8 cellular contexts compared by ENCODE assay signal in genomic region chr11:59158206-59159068, GRCh38. TPM values are rescaled to one million over a fixed set of nuclear protein-coding genes. Genes with fewer than 3 reads are reported as not detected.
DNase-seq lines count a peak whose midpoint lies in the region; ATAC-seq, FAIRE-seq and TF ChIP-seq lines count a peak whose summit lies in the region.

No MANE protein-coding gene starts in this region.

- TF ChIP-seq EP300 in A549 (IDR thresholded peaks at IDR 0.05), result no peak

- FAIRE-seq in A549 (lab: Jason Lieb, UNC) (peak; percentile 87), GM12891 (lab: Jason Lieb, UNC) (peak; percentile 94)

- CTCF ChIA-PET in A549 (lab: Yijun Ruan, JAX), result interaction anchor here (0.5 to 5.9 kb wide), 59 partner anchors 9 to 1590 kb away, joined by 3 to 56 read pairs (median 4); partner anchors contain the start of genes DTX4, FAM111A and FAM111B

- no peak overlapping the region for H3K9ac ChIP-seq in smooth muscle cell (ENCODE audit: low read depth)

- H3K27me3 ChIP-seq in hepatocyte, result no peaks in the 10 kb centered on the region
- H3K27me3 ChIP-seq in smooth muscle cell (ENCODE audit: low read depth), result peaks cover 6% of the 10 kb centered on the region

- H3K4me2 ChIP-seq in A549, result no peak overlapping the region
- H3K4me2 ChIP-seq in hepatocyte, result no peak overlapping the region
- H3K4me2 ChIP-seq in smooth muscle cell, result no peak overlapping the region

- TF ChIP-seq CTCF in A549 (IDR thresholded peaks at IDR 0.05) (peak; percentile 87), NB4 (IDR thresholded peaks at IDR 0.05; ENCODE audit: low read depth, low read length) (peak; percentile 78), hepatocyte (IDR thresholded peaks at IDR 0.05; ENCODE audit: poor library complexity) (peak; percentile 89), smooth muscle cell (IDR thresholded peaks at IDR 0.05; ENCODE audit: borderline replicate concordance, insufficient read depth, poor library complexity, severe bottlenecking) (peak; percentile 85)

- H3K4me3 ChIP-seq in A549 (no peak overlapping the region), NB4 (ENCODE audit: low read depth, low read length) (no peak overlapping the region), hepatocyte (no peak overlapping the region), smooth muscle cell (no peak overlapping the region)

- peak; percentile 72 to 74 for DNase-seq in A549 (ENCODE audit: low read depth in 1 of 2, low spot score in 1 of 2)
- no peak for DNase-seq in GM12891 (ENCODE audit: insufficient read length, low spot score)
- DNase-seq in NB4 (ENCODE audit: low read depth), result peak; percentile 83
- peak; percentile 70 for DNase-seq in SKM-1 treated with dmso at 0.1 percent for 144 hours (lab: John Stamatoyannopoulos, UW; ENCODE audit: unreplicated experiment)
- peak; percentile 79 for DNase-seq in astrocyte of the hippocampus (ENCODE audit: low read depth, low spot score)
- peak; percentile 84 for DNase-seq in hepatocyte (ENCODE audit: low spot score)
- no peak for DNase-seq in smooth muscle cell (lab: John Stamatoyannopoulos, UW; ENCODE audit: unreplicated experiment)

- peak; percentile 86 to 90 for TF ChIP-seq RAD21 in A549 (conservative IDR thresholded peaks at IDR 0.05 in 1 of 2, IDR thresholded peaks at IDR 0.05 in 1 of 2)

- H3K9me3 ChIP-seq in A549 (no peaks in the 10 kb centered on the region), hepatocyte (ENCODE audit: low read depth) (no peaks in the 10 kb centered on the region), smooth muscle cell (replicated peaks; ENCODE audit: low read depth) (no peaks in the 10 kb centered on the region)

- H3K36me3 ChIP-seq in hepatocyte (replicated peaks; ENCODE audit: insufficient read depth, low read depth) (no peaks in the 10 kb centered on the region), smooth muscle cell (ENCODE audit: low read depth) (no peaks in the 10 kb centered on the region)

- peak; percentile 94 to 97 for ATAC-seq in A549
- ATAC-seq in HG02678 (IDR thresholded peaks at IDR 0.05; ENCODE audit: unreplicated experiment), result peak; percentile 96

- H3K27ac ChIP-seq in A549 (no peak overlapping the region), hepatocyte (no peak overlapping the region), smooth muscle cell (ENCODE audit: low read depth) (no peak overlapping the region)

- TF ChIP-seq POLR2A in A549 (IDR thresholded peaks at IDR 0.05; ENCODE audit: low read length), result no peak
- no peak for TF ChIP-seq POLR2A in GM12891 (IDR thresholded peaks at IDR 0.05; ENCODE audit: low read depth, low read length)
- no peak for TF ChIP-seq POLR2A in NB4 (IDR thresholded peaks at IDR 0.05; ENCODE audit: extremely low read depth, insufficient read length)

- WGBS in A549 (ENCODE audit: missing lambda C conversion rate), result 43% methylated on average over 8 of the region's 8 CpGs
- WGBS in hepatocyte (ENCODE audit: low lambda C conversion rate, missing lambda C conversion rate), result 50% methylated on average over 8 of the region's 8 CpGs
- 58% methylated on average over 8 of the region's 8 CpGs for WGBS in smooth muscle cell (ENCODE audit: low lambda C conversion rate)

- no peaks in the 10 kb centered on the region for H3K9me2 ChIP-seq in hepatocyte (replicated peaks; ENCODE audit: insufficient read depth)

- H3K4me1 ChIP-seq in A549, result no peaks in the 10 kb centered on the region
- H3K4me1 ChIP-seq in hepatocyte (ENCODE audit: insufficient read depth), result no peaks in the 10 kb centered on the region
- no peaks in the 10 kb centered on the region for H3K4me1 ChIP-seq in smooth muscle cell (ENCODE audit: low read depth)

- H2AFZ ChIP-seq in hepatocyte (no peak overlapping the region), smooth muscle cell (ENCODE audit: low read depth) (no peak overlapping the region)

- POLR2A ChIA-PET in A549 (lab: Yijun Ruan, JAX), result interaction anchor here (1.0 to 1.2 kb wide), 2 partner anchors 14 to 16 kb away, joined by 3 to 5 read pairs; partner anchors contain the start of gene FAM111A

- H3F3A ChIP-seq in smooth muscle cell (ENCODE audit: low read depth), result no peaks in the 10 kb centered on the region

- H4K20me1 ChIP-seq in hepatocyte (ENCODE audit: insufficient read depth, poor library complexity, severe bottlenecking), result no peaks in the 10 kb centered on the region
- no peaks in the 10 kb centered on the region for H4K20me1 ChIP-seq in smooth muscle cell (ENCODE audit: low read depth)

- H3K79me2 ChIP-seq in hepatocyte (no peaks in the 10 kb centered on the region), smooth muscle cell (ENCODE audit: low read depth) (no peaks in the 10 kb centered on the region)

TF ChIP-seq in A549, 52 proteins besides CTCF, POLR2A, EP300 and RAD21 (continues in another document):
- no peak for TF ChIP-seq HES2 (IDR thresholded peaks at IDR 0.05)
- no peak for TF ChIP-seq ESRRA (IDR thresholded peaks at IDR 0.05; ENCODE audit: borderline replicate concordance, low read length)
- no peak for TF ChIP-seq HDAC2 (IDR thresholded peaks at IDR 0.05)
- peak; percentile 47; the same call in 2 of the 3 replicates for TF ChIP-seq SMC3 (IDR thresholded peaks at IDR 0.05)
- no peak for TF ChIP-seq MYC (IDR thresholded peaks at IDR 0.05; ENCODE audit: borderline replicate concordance, low read length)

TF ChIP-seq in GM12891, 5 proteins besides CTCF, POLR2A, EP300 and RAD21:
- TF ChIP-seq SPI1 (IDR thresholded peaks at IDR 0.05; ENCODE audit: low read depth, low read length) (0 out of 2 replicates have a peak, but pooled peaks have one; percentile 18), PAX5 (IDR thresholded peaks at IDR 0.05; ENCODE audit: insufficient read depth, low read length, severe bottlenecking) (no peak)
TF ChIP-seq in GM12891: peak in this region for 1.

RNA-seq across cellular contexts. Expression of gene DTX4, which starts 13.5 kb away (rescaled TPM):
- 0.97 and 2.2 TPM in 2 replicates for polyA plus RNA-seq in A549 (2011; rRNA removed)
- polyA plus RNA-seq in A549 (2012; cell fraction: cytosol; rRNA removed), result 1.1 and 1.9 TPM in 2 replicates
- 2.3 and 3.0 TPM in 2 replicates for polyA plus RNA-seq in A549 (2012; cell fraction: nucleus; rRNA removed)
- 3.0 to 3.3 TPM (median 3.1 TPM) in 3 replicates for polyA plus RNA-seq in A549 (2017; fragmentation: RNase III; extraction: RNeasy Plus Mini Kit Qiagen cat#74134 plus additional on column Dnase treatment)
- polyA minus RNA-seq in A549 (2011; rRNA and poly(A)+ RNA removed), result 4.6 and 5.8 TPM in 2 replicates
- polyA plus RNA-seq in GM12891 (2012; ENCODE audit: low read depth, missing spikeins), result 24.8 TPM
- 26.2 and 27.5 TPM in 2 replicates for total RNA-seq in hepatocyte
- polyA plus RNA-seq in hepatocyte, result 13.6 and 15.4 TPM in 2 replicates
- 13.0 and 14.2 TPM in 2 replicates for total RNA-seq in smooth muscle cell
- 10.2 and 14.1 TPM in 2 replicates for polyA plus RNA-seq in smooth muscle cell

RNA-seq across cellular contexts. Expression of gene FAM111A, which starts 15.8 kb away (rescaled TPM):
- polyA plus RNA-seq in A549 (2011; rRNA removed), result 21.8 TPM in 2 replicates
- 3.6 and 3.8 TPM in 2 replicates for polyA plus RNA-seq in A549 (2012; cell fraction: cytosol; rRNA removed)
- polyA plus RNA-seq in A549 (2012; cell fraction: nucleus; rRNA removed), result 4.8 and 9.6 TPM in 2 replicates
- 13.4 to 14.2 TPM (median 14.0 TPM) in 3 replicates for polyA plus RNA-seq in A549 (2017; fragmentation: RNase III; extraction: RNeasy Plus Mini Kit Qiagen cat#74134 plus additional on column Dnase treatment)
- 8.9 and 10.5 TPM in 2 replicates for polyA minus RNA-seq in A549 (2011; rRNA and poly(A)+ RNA removed)
- polyA plus RNA-seq in GM12891 (2012; ENCODE audit: low read depth, missing spikeins), result 26.8 TPM
- total RNA-seq in hepatocyte, result 36.8 and 43.2 TPM in 2 replicates
- polyA plus RNA-seq in hepatocyte, result 16.8 and 20.0 TPM in 2 replicates
- total RNA-seq in smooth muscle cell, result 14.3 and 36.8 TPM in 2 replicates
- 6.2 and 11.1 TPM in 2 replicates for polyA plus RNA-seq in smooth muscle cell

RNA-seq across cellular contexts. Expression of gene FAM111B, which starts 51.4 kb away (rescaled TPM):
- polyA plus RNA-seq in A549 (2011; rRNA removed), result 6.0 and 6.9 TPM in 2 replicates
- polyA plus RNA-seq in A549 (2012; cell fraction: cytosol; rRNA removed), result 1.8 and 2.3 TPM in 2 replicates
- polyA plus RNA-seq in A549 (2012; cell fraction: nucleus; rRNA removed), result 1.1 and 1.4 TPM in 2 replicates
- polyA plus RNA-seq in A549 (2017; fragmentation: RNase III; extraction: RNeasy Plus Mini Kit Qiagen cat#74134 plus additional on column Dnase treatment), result 11.0 to 12.6 TPM (median 11.6 TPM) in 3 replicates
- polyA minus RNA-seq in A549 (2011; rRNA and poly(A)+ RNA removed), result 2.6 and 3.9 TPM in 2 replicates
- 24.7 TPM for polyA plus RNA-seq in GM12891 (2012; ENCODE audit: low read depth, missing spikeins)
- total RNA-seq in hepatocyte, result 4.2 and 5.4 TPM in 2 replicates
- polyA plus RNA-seq in hepatocyte, result 1.8 and 2.2 TPM in 2 replicates
- 6.5 and 7.1 TPM in 2 replicates for total RNA-seq in smooth muscle cell
- polyA plus RNA-seq in smooth muscle cell, result 2.4 and 5.8 TPM in 2 replicates

RNA-seq across cellular contexts. Expression of gene MPEG1, which starts 54.3 kb away (rescaled TPM):
- not detected in 2 replicates for polyA plus RNA-seq in A549 (2011; rRNA removed)
- polyA plus RNA-seq in A549 (2012; cell fraction: cytosol; rRNA removed), result not detected in 2 replicates
- not detected in 2 replicates for polyA plus RNA-seq in A549 (2012; cell fraction: nucleus; rRNA removed)
- polyA plus RNA-seq in A549 (2017; fragmentation: RNase III; extraction: RNeasy Plus Mini Kit Qiagen cat#74134 plus additional on column Dnase treatment), result not detected in 3 replicates
- polyA minus RNA-seq in A549 (2011; rRNA and poly(A)+ RNA removed), result not detected in 2 replicates
- polyA plus RNA-seq in GM12891 (2012; ENCODE audit: low read depth, missing spikeins), result 12.9 TPM
- 0.04 and 0.57 TPM in 2 replicates for total RNA-seq in hepatocyte
- polyA plus RNA-seq in hepatocyte, result not detected in 2 replicates
- 0.13 TPM in 1 of 2 replicates, not detected in the other for total RNA-seq in smooth muscle cell
- polyA plus RNA-seq in smooth muscle cell, result 0.07 TPM in 1 of 2 replicates, not detected in the other

Comparison
In these comparisons a context has a peak if more than half of its experiments do, and no peak if none do; other contexts are left out.
1. DNase-seq: peak in A549 (2 of 2), NB4 (single experiment), SKM-1 treated with dmso at 0.1 percent for 144 hours (single experiment), astrocyte of the hippocampus (single experiment) and hepatocyte (single experiment); none in GM12891 (single experiment) and smooth muscle cell (single experiment).
2. Peak in every context shown above with its lines, with median percentiles within 50 percentile points of each other: CTCF ChIP-seq.